Comparison of ENCODE assay signal across 8 cellular contexts in genomic region chr19:19460258-19460731, GRCh38. TPM values are rescaled to one million over a fixed set of nuclear protein-coding genes. Genes with fewer than 3 reads are reported as not detected.
A peak's percentile ranks its signal among the peaks of the same experiment; 100 is the strongest.
DNase-seq lines count a peak whose midpoint lies in the region; ATAC-seq and TF ChIP-seq lines count a peak whose summit lies in the region.

No MANE protein-coding gene starts in this region.

- intact Hi-C loops in posterior vena cava (cut with DNase I): no loop called here

- H3K4me1 ChIP-seq in OCI-LY3 (ENCODE audit: low read length) (peaks cover 43% of the 10 kb centered on the region), duodenal mucosa (ENCODE audit: control insufficient read depth in 1 of 2, insufficient read depth in 2 of 2, low read length in 2 of 2) (peaks cover 65 to 74% of the 10 kb centered on the region in 2 donors)

- ATAC-seq in GM18868 (IDR thresholded peaks at IDR 0.05; ENCODE audit: unreplicated experiment) (peak; percentile 32), HG03025 (IDR thresholded peaks at IDR 0.05; ENCODE audit: low FRiP score, unreplicated experiment) (no peak)

- no peaks in the 10 kb centered on the region for H3K27me3 ChIP-seq in OCI-LY3 (ENCODE audit: low read depth, low read length)
- H3K27me3 ChIP-seq in duodenal mucosa (ENCODE audit: control insufficient read depth in 1 of 2, insufficient read depth in 2 of 2, low read length in 2 of 2): no peaks in the 10 kb centered on the region

- H3K36me3 ChIP-seq in OCI-LY3 (replicated peaks; ENCODE audit: low read depth, low read length) (peaks cover 25% of the 10 kb centered on the region), duodenal mucosa (ENCODE audit: control insufficient read depth in 1 of 2, insufficient read depth in 2 of 2, low read length in 2 of 2) (peaks cover 2 to 15% of the 10 kb centered on the region in 2 donors)

- H3K79me2 ChIP-seq in OCI-LY3 (ENCODE audit: low read length): peaks cover 95% of the 10 kb centered on the region

- H3K9me3 ChIP-seq in OCI-LY3 (ENCODE audit: insufficient read depth, low read length) (no peaks in the 10 kb centered on the region), duodenal mucosa (ENCODE audit: control insufficient read depth in 1 of 2, low read length in 2 of 2) (no peaks in the 10 kb centered on the region)

- H3K4me3 ChIP-seq in OCI-LY3 (ENCODE audit: low read length) (no peak overlapping the region), duodenal mucosa (ENCODE audit: low read depth in 1 of 2, low read length in 2 of 2) (peak overlapping the region; percentile 33 to 41)

- H3K27ac ChIP-seq in OCI-LY3 (ENCODE audit: low read length): no peak overlapping the region
- H3K27ac ChIP-seq in duodenal mucosa (ENCODE audit: low read depth, low read length): peak overlapping the region; percentile 46

- no peak overlapping the region for H3K9ac ChIP-seq in OCI-LY3 (ENCODE audit: low read length)
- H3K9ac ChIP-seq in duodenal mucosa (ENCODE audit: low read depth in 1 of 2, low read length in 2 of 2): peak overlapping the region; percentile 20 to 25

- peak overlapping the region; percentile 53 for H3K4me2 ChIP-seq in OCI-LY3 (ENCODE audit: low read length)

- no peak overlapping the region for H2AFZ ChIP-seq in OCI-LY3 (ENCODE audit: low read depth, low read length)

- H4K20me1 ChIP-seq in OCI-LY3 (ENCODE audit: insufficient read depth, low read length): peaks cover 85% of the 10 kb centered on the region

- no peak for TF ChIP-seq CTCF in OCI-LY3 (IDR thresholded peaks at IDR 0.05; ENCODE audit: low read depth, low read length)

- DNase-seq in posterior vena cava (ENCODE audit: low spot score) (peak; percentile 79), NCI-H748 treated with DMSO at 0.1 percent for 48 hours (lab: John Stamatoyannopoulos, UW) (no peak), HT-29 (ENCODE audit: low spot score) (no peak), DMS53 (lab: John Stamatoyannopoulos, UW) (no peak)

RNA-seq across cellular contexts. Expression of gene GATAD2A, which starts 54.8 kb away (rescaled TPM):
- total RNA-seq in posterior vena cava: 10 to 100 TPM; 54.3 to 70.9 TPM
- total RNA-seq in HT-29 (2014; rRNA removed; shearing (Covaris generic)): 85.8 and 96.7 TPM in 2 replicates

RNA-seq across cellular contexts. Expression of gene TSSK6, which starts 55.1 kb away (rescaled TPM):
- under 1 TPM; 0.46 to 1.00 TPM for total RNA-seq in posterior vena cava
- total RNA-seq in HT-29 (2014; rRNA removed; shearing (Covaris generic)): 1.3 and 1.5 TPM in 2 replicates

RNA-seq across cellular contexts. Expression of gene NDUFA13, which starts 55.7 kb away (rescaled TPM):
- 100 to 1,000 TPM; 217 to 248 TPM for total RNA-seq in posterior vena cava
- 190 and 202 TPM in 2 replicates for total RNA-seq in HT-29 (2014; rRNA removed; shearing (Covaris generic))
